22 cellular contexts compared by ENCODE assay signal in genomic region chr1:22267413-22268257, GRCh38.
"Had no signal": no experiment of that assay in that cellular context is flagged by ENCODE, and none has a peak within 500 bp of the region (broad histone marks: within the 10 kb centered on the region; RNA-seq: fewer than 3 reads in every experiment).

No MANE protein-coding gene starts in this region.

- H3K4me1 Mint-ChIP-seq: activated CD4-positive, alpha-beta memory T cell treated with anti-CD3 and anti-CD28 coated beads, Interleukin-2, amount 10 ng/mL, durations not matched to agents 7 days and 5 days; activated CD4-positive, alpha-beta T cell treated with anti-CD3 and anti-CD28 coated beads for 36 hours; activated naive CD8-positive, alpha-beta T cell treated with anti-CD3 and anti-CD28 coated beads, Interleukin-2, amount 10 ng/mL, durations not matched to agents 7 days and 5 days had no signal

- H3K9me3 ChIP-seq: adrenal gland, Peyer's patch, SJCRH30, SK-N-SH had no signal

- H3K4me3 Mint-ChIP-seq: activated CD4-positive, alpha-beta memory T cell treated with anti-CD3 and anti-CD28 coated beads, Interleukin-2, amount 10 ng/mL, durations not matched to agents 7 days and 5 days; activated CD4-positive, alpha-beta T cell treated with anti-CD3 and anti-CD28 coated beads for 36 hours; activated naive CD8-positive, alpha-beta T cell treated with anti-CD3 and anti-CD28 coated beads, Interleukin-2, amount 10 ng/mL, durations not matched to agents 7 days and 5 days; activated T-cell treated with anti-CD3 and anti-CD28 coated beads, Interleukin-2, amount 50 U/mL, for 72 hours had no signal

- H3K27ac Mint-ChIP-seq: activated CD4-positive, alpha-beta memory T cell treated with anti-CD3 and anti-CD28 coated beads, Interleukin-2, amount 10 ng/mL, durations not matched to agents 7 days and 5 days; activated CD4-positive, alpha-beta T cell treated with anti-CD3 and anti-CD28 coated beads for 36 hours; activated naive CD8-positive, alpha-beta T cell treated with anti-CD3 and anti-CD28 coated beads, Interleukin-2, amount 10 ng/mL, durations not matched to agents 7 days and 5 days; activated T-cell treated with anti-CD3 and anti-CD28 coated beads, Interleukin-2, amount 50 U/mL, for 72 hours; activated T-helper 2 cell treated with anti-CD3 and anti-CD28 coated beads, Interferon-gamma antibody, Interleukin-2, Interleukin-4, amounts not matched to agents 10 μg/mL and 5 μg/mL and 100 μg/mL, durations not matched to agents 14 hours and 24 hours and 36 hours had no signal

- H3K27ac ChIP-seq: adrenal gland, Peyer's patch, RWPE1, SJCRH30, VCaP had no signal

- H3K4me1 ChIP-seq: adrenal gland, SJCRH30 had no signal

- H3K4me2 ChIP-seq: SK-N-SH had no signal

- H3K36me3 ChIP-seq: adrenal gland, Peyer's patch, SJCRH30 had no signal

- ATAC-seq: activated CD4-positive, alpha-beta T cell treated with anti-CD3 and anti-CD28 coated beads for 36 hours; activated T-cell treated with anti-CD3 and anti-CD28 coated beads, Interleukin-2, amount 50 U/mL, for 72 hours had no signal

- H3K27me3 ChIP-seq: adrenal gland, Peyer's patch had no signal

- H3K9me3 Mint-ChIP-seq: activated CD4-positive, alpha-beta memory T cell treated with anti-CD3 and anti-CD28 coated beads, Interleukin-2, amount 10 ng/mL, durations not matched to agents 7 days and 5 days; activated naive CD8-positive, alpha-beta T cell treated with anti-CD3 and anti-CD28 coated beads, Interleukin-2, amount 10 ng/mL, durations not matched to agents 7 days and 5 days; activated T-cell treated with anti-CD3 and anti-CD28 coated beads, Interleukin-2, amount 50 U/mL, for 72 hours; activated T-helper 2 cell treated with anti-CD3 and anti-CD28 coated beads, Interferon-gamma antibody, Interleukin-2, Interleukin-4, amounts not matched to agents 10 μg/mL and 5 μg/mL and 100 μg/mL, durations not matched to agents 14 hours and 24 hours and 36 hours had no signal

- DNase-seq: activated CD4-positive, alpha-beta memory T cell treated with anti-CD3 and anti-CD28 coated beads, Interleukin-2, amount 10 ng/mL, durations not matched to agents 7 days and 5 days; activated CD4-positive, alpha-beta T cell treated with anti-CD3 and anti-CD28 coated beads for 36 hours; activated CD4-positive, alpha-beta T cell treated with anti-CD3 and anti-CD28 coated beads, Interleukin-2, amount 50 U/mL, for 1 hour; activated naive CD4-positive, alpha-beta T cell treated with anti-CD3 and anti-CD28 coated beads, Interleukin-2, amount 50 U/mL, for 16 hours; activated naive CD8-positive, alpha-beta T cell treated with anti-CD3 and anti-CD28 coated beads, Interleukin-2, amount 10 ng/mL, durations not matched to agents 7 days and 5 days; activated T-cell treated with anti-CD3 and anti-CD28 coated beads for 4 hours; activated T-cell treated with anti-CD3 and anti-CD28 coated beads, Interleukin-2, amount 50 U/mL, for 72 hours; adrenal gland; anterior cingulate cortex; MM.1S; NCI-H1417; NCI-H2029 treated with DMSO at 0.1 percent for 48 hours; NCI-H446; NCI-H524; Peyer's patch; Right ventricle myocardium superior; SJCRH30; SK-N-SH; T-helper 1 cell had no signal

- H3K36me3 Mint-ChIP-seq: activated naive CD8-positive, alpha-beta T cell treated with anti-CD3 and anti-CD28 coated beads, Interleukin-2, amount 10 ng/mL, durations not matched to agents 7 days and 5 days had no signal

- H3K4me3 ChIP-seq: adrenal gland, Peyer's patch, SJCRH30 had no signal

- H3K9me2 ChIP-seq: SK-N-SH had no signal

- H3K9ac ChIP-seq: SK-N-SH had no signal
